7 cellular contexts compared by ENCODE assay signal in the genomic region with DNA sequence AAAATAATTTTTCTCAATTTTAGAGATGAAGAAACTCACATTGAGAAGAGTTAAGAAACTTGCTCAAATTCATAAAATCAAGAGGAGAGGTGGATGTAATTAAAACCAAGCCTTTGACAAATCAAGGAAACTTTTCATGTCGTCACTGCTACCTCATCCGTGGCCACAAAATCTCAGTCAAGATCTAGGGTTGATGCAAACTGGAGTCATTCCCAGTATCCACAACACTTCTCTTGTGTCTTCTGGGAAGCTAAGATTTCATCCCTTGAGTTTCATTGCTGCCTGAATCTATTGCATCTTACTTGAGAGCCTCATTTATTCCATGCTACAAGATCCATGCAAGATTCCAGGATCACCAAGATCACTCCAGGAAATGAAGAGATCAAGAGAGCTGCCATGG. TPM values are rescaled to one million over a fixed set of nuclear protein-coding genes. Genes with fewer than 3 reads are reported as not detected.
"Had no signal": no experiment of that assay in that cellular context is flagged by ENCODE, and none has a peak within 500 bp of the region (broad histone marks: within the 10 kb centered on the region; RNA-seq: fewer than 3 reads in every experiment).

No MANE protein-coding gene starts in this region.

- H3K27ac ChIP-seq: KMS-11 had no signal

- ATAC-seq: GM23338, HepG2 had no signal

- DNase-seq: H9, HCEC 1CT, KBM-7 had no signal

- H2AFZ ChIP-seq: GM23338 had no signal

- H3K4me3 ChIP-seq: GM23338 had no signal

- H3K4me2 ChIP-seq: GM23338, KMS-11 had no signal

- H3K9ac ChIP-seq: KMS-11 had no signal

RNA-seq across cellular contexts. Expression of gene FBN1, which starts 5.4 kb away (rescaled TPM):
- polyA plus RNA-seq: IgD-negative memory B cell had no signal
